Comparison of ENCODE assay signal across 25 cellular contexts in the genomic region with DNA sequence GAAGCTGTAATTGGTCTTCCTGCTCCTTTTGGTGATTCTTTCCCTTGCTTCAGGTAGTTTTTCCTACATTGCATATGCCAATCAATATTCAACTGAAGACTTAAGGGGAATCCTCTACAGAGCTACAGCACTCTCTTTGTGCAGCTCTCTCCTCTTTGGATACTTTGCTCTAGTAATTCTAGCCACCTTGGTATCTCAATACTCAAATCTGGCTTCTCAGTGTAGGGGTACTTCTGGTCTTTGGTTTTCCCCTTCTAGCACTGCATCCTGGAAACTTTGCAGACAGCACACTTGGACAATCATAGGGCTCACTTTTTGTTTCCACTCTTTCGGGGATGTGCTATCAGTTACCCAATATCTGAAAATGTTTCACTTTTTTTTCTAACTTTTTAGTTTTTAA.
"Had no signal": no experiment of that assay in that cellular context is flagged by ENCODE, and none has a peak within 500 bp of the region (broad histone marks: within the 10 kb centered on the region; RNA-seq: fewer than 3 reads in every experiment).

No MANE protein-coding gene starts in this region.

- H3K4me3 Mint-ChIP-seq: activated naive CD8-positive, alpha-beta T cell; central memory CD8-positive, alpha-beta T cell; immature natural killer cell; mesothelial cell of epicardium; naive thymus-derived CD8-positive, alpha-beta T cell; neural progenitor cell; WTC11 had no signal

- ATAC-seq: naive thymus-derived CD8-positive, alpha-beta T cell; right lobe of liver; WTC11 had no signal

- H3K9ac ChIP-seq: neural progenitor cell had no signal

- H3K27me3 ChIP-seq: breast epithelium, dorsolateral prefrontal cortex, esophagus muscularis mucosa, hepatocyte, neural progenitor cell, right lobe of liver, transverse colon had no signal

- H3K4me1 Mint-ChIP-seq: neural progenitor cell, WTC11 had no signal

- FAIRE-seq: colon, frontal cortex, urothelium cell line had no signal

- H3K4me2 ChIP-seq: hepatocyte, neural progenitor cell had no signal

- H3K36me3 ChIP-seq: breast epithelium, esophagus muscularis mucosa, left ventricle myocardium inferior, neural progenitor cell, right lobe of liver had no signal

- H2AFZ ChIP-seq: hepatocyte, neural progenitor cell had no signal

- H3K27ac Mint-ChIP-seq: activated naive CD8-positive, alpha-beta T cell; immature natural killer cell; mesothelial cell of epicardium; neural progenitor cell; WTC11 had no signal

- DNase-seq: amniotic stem cell; dorsolateral prefrontal cortex; glutamatergic neuron; immature natural killer cell; kidney glomerular epithelial cell; left ventricle myocardium inferior; mammary epithelial cell; naive thymus-derived CD8-positive, alpha-beta T cell; posterior cingulate gyrus; right lobe of liver; stimulated activated CD4-positive, alpha-beta T cell treated with anti-CD3 and anti-CD28 coated beads, Interleukin-1b, Interleukin-23, amount 100 ng/mL, for 48 hours; T1000; transverse colon had no signal

- H3K4me3 ChIP-seq: breast epithelium, dorsolateral prefrontal cortex, esophagus muscularis mucosa, hepatocyte, left ventricle myocardium inferior, neural progenitor cell, right lobe of liver, skin epidermis, transverse colon had no signal

- H3K4me1 ChIP-seq: breast epithelium, neural progenitor cell, right lobe of liver had no signal

- H3K9me3 ChIP-seq: right lobe of liver had no signal

- H3K27me3 Mint-ChIP-seq: activated naive CD8-positive, alpha-beta T cell; central memory CD8-positive, alpha-beta T cell; naive thymus-derived CD8-positive, alpha-beta T cell had no signal

- H3K27ac ChIP-seq: breast epithelium, dorsolateral prefrontal cortex, esophagus muscularis mucosa, hepatocyte, left ventricle myocardium inferior, neural progenitor cell, right lobe of liver, skin epidermis, transverse colon had no signal
